Comparison of ENCODE assay signal across 1 cellular context in the genomic region with DNA sequence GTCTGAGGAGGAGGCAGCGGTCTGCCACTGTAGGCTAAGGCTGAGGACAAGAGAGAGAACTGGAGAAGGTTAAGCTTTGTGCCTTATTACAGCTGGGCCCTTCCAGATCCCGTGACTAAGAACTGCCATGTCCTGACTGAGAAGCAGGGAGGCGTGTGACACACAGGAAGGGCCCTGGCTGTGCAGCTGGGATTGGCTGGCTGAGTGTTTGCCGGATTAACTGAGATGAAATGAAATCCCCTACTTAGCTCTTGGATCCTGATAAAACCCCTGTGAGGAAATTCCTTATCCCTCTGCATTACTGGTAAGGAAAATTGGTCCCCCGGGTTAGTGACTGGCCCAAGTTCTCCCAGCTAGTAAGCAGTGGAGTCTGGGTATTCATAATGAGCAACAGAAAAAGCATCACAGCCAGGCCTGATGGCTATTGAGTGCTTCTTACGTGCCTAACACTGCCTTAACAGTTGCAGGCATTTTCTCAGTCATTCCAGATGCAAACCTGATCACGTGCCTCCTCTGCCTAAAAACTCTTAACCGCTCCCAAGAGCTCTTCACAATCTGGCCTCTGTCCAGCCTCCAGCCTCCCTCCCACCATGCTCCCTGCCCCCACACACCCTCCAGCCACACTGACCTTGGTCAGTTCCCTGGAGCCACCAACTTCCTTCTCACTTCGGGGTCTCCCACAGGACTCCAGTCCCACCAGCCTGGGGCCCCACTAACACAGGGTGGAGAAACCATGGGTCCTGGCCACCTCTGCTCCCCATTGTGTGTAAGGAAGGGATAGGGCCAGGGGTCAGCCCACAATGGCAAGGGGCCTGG.
A peak's percentile ranks its signal among the peaks of the same experiment; 100 is the strongest.
TF ChIP-seq lines count a peak whose summit lies in the region.

No MANE protein-coding gene starts in this region.

TF ChIP-seq in IMR-90, 13 proteins besides CTCF, POLR2A, EP300 and RAD21:
- no peak for TF ChIP-seq FOS (IDR thresholded peaks at IDR 0.05; ENCODE audit: low read depth, low read length)
- no peak for TF ChIP-seq RFX5 (IDR thresholded peaks at IDR 0.05; ENCODE audit: low read depth, low read length)
- no peak for TF ChIP-seq MXI1 (IDR thresholded peaks at IDR 0.05; ENCODE audit: borderline replicate concordance, low read depth, low read length)
- TF ChIP-seq MAFK (IDR thresholded peaks at IDR 0.05; ENCODE audit: low read depth, low read length), result no peak
- TF ChIP-seq, protein P1, sequence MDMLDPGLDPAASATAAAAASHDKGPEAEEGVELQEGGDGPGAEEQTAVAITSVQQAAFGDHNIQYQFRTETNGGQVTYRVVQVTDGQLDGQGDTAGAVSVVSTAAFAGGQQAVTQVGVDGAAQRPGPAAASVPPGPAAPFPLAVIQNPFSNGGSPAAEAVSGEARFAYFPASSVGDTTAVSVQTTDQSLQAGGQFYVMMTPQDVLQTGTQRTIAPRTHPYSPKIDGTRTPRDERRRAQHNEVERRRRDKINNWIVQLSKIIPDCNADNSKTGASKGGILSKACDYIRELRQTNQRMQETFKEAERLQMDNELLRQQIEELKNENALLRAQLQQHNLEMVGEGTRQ (IDR thresholded peaks at IDR 0.05; ENCODE audit: low read depth, low read length), result peak; percentile 38; the same call in 1 of the 2 replicates
- peak; percentile 67 for TF ChIP-seq BHLHE40 (IDR thresholded peaks at IDR 0.05; ENCODE audit: low read depth, low read length)
- TF ChIP-seq RCOR1 (IDR thresholded peaks at IDR 0.05; ENCODE audit: insufficient replicate concordance, low read length), result no peak
- TF ChIP-seq NFE2L2 (IDR thresholded peaks at IDR 0.05; ENCODE audit: low read depth, low read length), result no peak
- no peak for TF ChIP-seq CEBPB (IDR thresholded peaks at IDR 0.05; ENCODE audit: low read depth, low read length)
- TF ChIP-seq CHD1 (IDR thresholded peaks at IDR 0.05; ENCODE audit: low read depth, low read length), result no peak
- TF ChIP-seq MAZ (IDR thresholded peaks at IDR 0.05; ENCODE audit: borderline replicate concordance, low read depth, low read length), result no peak
- TF ChIP-seq, protein P2, sequence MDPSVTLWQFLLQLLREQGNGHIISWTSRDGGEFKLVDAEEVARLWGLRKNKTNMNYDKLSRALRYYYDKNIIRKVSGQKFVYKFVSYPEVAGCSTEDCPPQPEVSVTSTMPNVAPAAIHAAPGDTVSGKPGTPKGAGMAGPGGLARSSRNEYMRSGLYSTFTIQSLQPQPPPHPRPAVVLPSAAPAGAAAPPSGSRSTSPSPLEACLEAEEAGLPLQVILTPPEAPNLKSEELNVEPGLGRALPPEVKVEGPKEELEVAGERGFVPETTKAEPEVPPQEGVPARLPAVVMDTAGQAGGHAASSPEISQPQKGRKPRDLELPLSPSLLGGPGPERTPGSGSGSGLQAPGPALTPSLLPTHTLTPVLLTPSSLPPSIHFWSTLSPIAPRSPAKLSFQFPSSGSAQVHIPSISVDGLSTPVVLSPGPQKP (IDR thresholded peaks at IDR 0.05; ENCODE audit: borderline replicate concordance, low read depth, low read length), result no peak
- no peak for TF ChIP-seq SMC3 (IDR thresholded peaks at IDR 0.05; ENCODE audit: low read depth, low read length)
TF ChIP-seq in IMR-90: peak in this region for 2.
